Comparison of ENCODE assay signal across 8 cellular contexts in the genomic region with DNA sequence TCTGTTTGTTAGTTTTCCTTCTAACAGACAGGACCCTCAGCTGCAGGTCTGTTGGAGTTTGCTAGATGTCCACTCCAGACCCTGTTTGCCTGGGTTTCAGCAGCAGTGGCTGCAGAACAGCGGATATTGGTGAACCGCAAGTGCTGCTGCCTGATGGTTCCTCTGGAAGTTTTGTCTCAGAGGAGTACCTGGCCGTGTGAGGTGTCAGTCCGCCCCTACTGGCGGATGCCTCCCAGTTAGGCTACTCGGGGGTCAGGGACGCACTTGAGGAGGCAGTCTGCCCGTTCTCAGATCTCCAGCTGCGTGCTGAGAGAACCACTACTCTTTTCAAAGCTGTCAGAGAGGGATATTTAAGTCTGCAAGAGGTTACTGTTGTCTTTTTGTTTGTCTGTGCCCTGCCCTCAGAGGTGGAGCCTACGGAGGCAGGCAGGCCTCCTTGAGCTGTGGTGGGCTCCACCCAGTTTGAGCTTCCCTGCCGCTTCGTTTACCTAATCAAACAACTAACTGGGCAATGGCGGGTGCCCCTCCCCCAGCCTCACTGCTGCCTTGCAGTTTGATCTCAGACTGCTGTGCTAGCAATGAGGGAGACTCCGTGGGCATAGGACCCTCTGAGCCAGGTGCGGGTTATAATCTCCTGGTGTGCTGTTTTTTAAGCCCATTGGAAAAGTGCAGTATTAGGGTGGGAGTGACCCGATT.
A peak's percentile ranks its signal among the peaks of the same experiment; 100 is the strongest.
DNase-seq lines count a peak whose midpoint lies in the region; ATAC-seq and TF ChIP-seq lines count a peak whose summit lies in the region.
"Not testable (repeated sequence)": the region's sequence is repeated elsewhere in the genome, so short reads cannot be mapped to it uniquely, and the experiment has no call there.

No MANE protein-coding gene starts in this region.

- not testable (repeated sequence) for H3K9ac ChIP-seq in HUES6 (ENCODE audit: low read length)

- not testable (repeated sequence) for H3K4me1 ChIP-seq in Caco-2; HUES6 (ENCODE audit: control insufficient read depth, insufficient read depth, low read length); PC-9 (replicated peaks; ENCODE audit: insufficient read depth); upper lobe of right lung

- H3F3A ChIP-seq in PC-9 (ENCODE audit: insufficient read depth, low read depth) = not testable (repeated sequence)

- POLR2A ChIA-PET in Caco-2 (lab: Charles Lee); PC-9 (lab: Charles Lee; ENCODE audit: unreplicated experiment): not testable (repeated sequence)

- H3K36me3 Mint-ChIP-seq in Caco-2 (ENCODE audit: insufficient read depth, unreplicated experiment); chondrocyte (ENCODE audit: low read depth): not testable (repeated sequence)

- not testable (repeated sequence) for ATAC-seq in upper lobe of right lung

- H3K79me2 ChIP-seq in PC-9 (ENCODE audit: low read depth) = not testable (repeated sequence)

- H3K9me2 ChIP-seq in PC-9 (ENCODE audit: insufficient read depth) = not testable (repeated sequence)

- peak overlapping the region; percentile 69 for H3K4me2 ChIP-seq in PC-9

- intact Hi-C loops in Caco-2 (cut with micrococcal nuclease; ENCODE audit: unreplicated experiment); PC-9 (cut with micrococcal nuclease; ENCODE audit: unreplicated experiment); upper lobe of right lung (cut with DNase I): not testable (repeated sequence)

- CTCF ChIA-PET in Caco-2 (lab: Charles Lee); PC-9 (lab: Charles Lee): not testable (repeated sequence)

- H3K27me3 ChIP-seq in Caco-2 (replicated peaks; ENCODE audit: control insufficient read depth, insufficient read depth, low read length); HUES6 (ENCODE audit: control insufficient read depth, insufficient read depth, low read length); PC-9 (ENCODE audit: insufficient read depth, low read depth); upper lobe of right lung: not testable (repeated sequence)

- TF ChIP-seq CTCF in Caco-2 (IDR thresholded peaks at IDR 0.05; ENCODE audit: insufficient read depth in 1 of 2, low read depth in 1 of 2, low read length in 1 of 2, severe bottlenecking in 1 of 2, unreplicated experiment in 1 of 2); PC-9 (conservative IDR thresholded peaks at IDR 0.05); chondrocyte (IDR thresholded peaks at IDR 0.05); upper lobe of right lung (IDR thresholded peaks at IDR 0.05): not testable (repeated sequence)

- H3K27me3 Mint-ChIP-seq in Caco-2 (ENCODE audit: insufficient read depth, unreplicated experiment); chondrocyte (ENCODE audit: low read depth): not testable (repeated sequence)

- H4K20me1 ChIP-seq in PC-9 (ENCODE audit: insufficient read depth) = not testable (repeated sequence)

- H3K36me3 ChIP-seq in Caco-2 (ENCODE audit: control insufficient read depth, insufficient read depth, low read length); HUES6 (ENCODE audit: control insufficient read depth, insufficient read depth, low read length); PC-9 (ENCODE audit: low read depth); upper lobe of right lung: not testable (repeated sequence)

- H3K9me3 Mint-ChIP-seq in Caco-2 (ENCODE audit: unreplicated experiment); chondrocyte (ENCODE audit: low read depth): not testable (repeated sequence)

- not testable (repeated sequence) for H3K9me3 ChIP-seq in Caco-2; HUES6 (ENCODE audit: control insufficient read depth, insufficient read depth, low read depth, low read length); PC-9 (ENCODE audit: insufficient read depth, low read depth); upper lobe of right lung

- H2AFZ ChIP-seq in PC-9 = not testable (repeated sequence)

- H3K4me3 Mint-ChIP-seq in Caco-2 (ENCODE audit: unreplicated experiment) = peak overlapping the region; percentile 53
- H3K4me3 Mint-ChIP-seq in chondrocyte (ENCODE audit: unreplicated experiment) = not testable (repeated sequence)

- not testable (repeated sequence) for H3K27ac Mint-ChIP-seq in Caco-2 (ENCODE audit: unreplicated experiment); chondrocyte (ENCODE audit: unreplicated experiment)

- DNase-seq in Caco-2 (peak; percentile 11 to 49), ELF-1 (ENCODE audit: low read depth, low spot score) (peak; percentile 28), NCI-H69 (lab: John Stamatoyannopoulos, UW) (peak; percentile 81), PC-9 (peak in 1 of 2 experiments; percentile 31), chondrocyte (ENCODE audit: low spot score) (peak; percentile 44), islet precursor cell (peak; percentile 47), upper lobe of right lung (peak; percentile 47)

- H3K4me1 Mint-ChIP-seq in Caco-2 (ENCODE audit: low read depth, unreplicated experiment); chondrocyte (ENCODE audit: low read depth): not testable (repeated sequence)

- not testable (repeated sequence) for H3K27ac ChIP-seq in HUES6 (ENCODE audit: low read depth, low read length); PC-9; upper lobe of right lung

- BruUV-seq in Caco-2 (replicated peaks; lab: Mats Ljungman, UMichigan); PC-9 (replicated peaks; lab: Mats Ljungman, UMichigan): not testable (repeated sequence)

- H3K4me3 ChIP-seq in Caco-2 (ENCODE audit: low read depth, low read length) (0 out of 2 replicates have a peak overlapping the region, but pooled peaks have one; percentile 7), HUES6 (ENCODE audit: low read depth, low read length) (peak overlapping the region; percentile 24; the same call in 1 of the 2 replicates), PC-9 (peak overlapping the region; percentile 38; the same call in 1 of the 2 replicates)
- H3K4me3 ChIP-seq in upper lobe of right lung = not testable (repeated sequence)
